ENCODE assay signal across 8 cellular contexts in the genomic region with DNA sequence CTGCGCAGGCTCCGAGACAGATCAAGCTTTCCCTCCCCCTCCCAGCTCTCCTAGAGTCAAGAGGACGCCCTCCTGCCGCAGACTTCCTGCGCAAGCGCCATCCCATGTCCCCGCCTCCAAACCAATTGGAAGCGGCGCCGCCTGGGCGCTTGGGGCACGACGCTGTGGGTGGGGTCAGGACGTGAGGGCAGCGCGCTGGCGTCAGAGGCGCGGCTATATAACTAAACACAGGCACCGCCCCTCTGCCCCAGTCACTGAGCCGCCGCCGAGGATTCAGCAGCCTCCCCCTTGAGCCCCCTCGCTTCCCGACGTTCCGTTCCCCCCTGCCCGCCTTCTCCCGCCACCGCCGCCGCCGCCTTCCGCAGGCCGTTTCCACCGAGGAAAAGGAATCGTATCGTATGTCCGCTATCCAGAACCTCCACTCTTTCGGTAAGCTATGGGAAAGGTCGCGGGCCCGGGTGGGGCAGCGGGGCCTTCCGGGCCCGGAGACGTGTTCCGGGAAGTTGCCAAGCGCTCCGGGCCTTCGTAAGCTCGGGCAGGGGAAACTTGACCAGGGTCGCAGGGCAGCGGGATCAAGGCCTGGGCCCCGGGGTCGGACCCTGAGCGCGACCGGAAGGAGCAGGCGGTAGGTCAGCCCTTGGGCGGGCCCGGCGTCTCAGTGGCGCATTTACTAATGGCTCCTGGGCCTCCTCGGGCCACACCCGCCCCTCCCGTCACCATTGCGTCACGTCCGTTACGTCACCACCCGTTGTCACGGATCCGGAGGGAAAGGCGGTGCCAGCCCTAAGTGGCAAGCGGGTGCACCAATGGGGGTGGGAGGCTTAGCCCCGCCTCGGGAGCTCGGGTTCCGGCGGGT.
DNase-seq lines count a peak whose midpoint lies in the region; ATAC-seq and TF ChIP-seq lines count a peak whose summit lies in the region.

TSS of gene EIF1 (plus strand) at position 245 of the 856 bp plus-strand sequence. CDS start at position 399, 154 bp downstream.

- ATAC-seq in GM19035 (IDR thresholded peaks at IDR 0.05; ENCODE audit: unreplicated experiment) (peak; percentile 73), HG03354 (IDR thresholded peaks at IDR 0.05; ENCODE audit: poor library complexity, severe bottlenecking, unreplicated experiment) (peak; percentile 74)
- peak; percentile 73 to 79 for ATAC-seq in activated CD4-positive, CD25-positive, alpha-beta regulatory T cell treated with anti-CD3 and anti-CD28 coated beads, Interleukin-2, amount 50 U/mL, for 24 hours

- DNase-seq in AG09319 (ENCODE audit: extremely low read depth, low read depth) (peak; percentile 100), NCI-H446 treated with DMSO at 0.1 percent for 48 hours (lab: John Stamatoyannopoulos, UW) (peak; percentile 97), cerebellar cortex (ENCODE audit: low spot score) (peak; percentile 100), iris pigment epithelial cell (ENCODE audit: low read depth) (peak; percentile 100)
- DNase-seq in stimulated activated CD4-positive, alpha-beta T cell treated with anti-CD3 and anti-CD28 coated beads, Interleukin-12 subunit alpha, Interleukin-12 subunit beta, amount 100 ng/mL, for 4 hours: peak; percentile 100

- no peak for TF ChIP-seq CTCF in AG09319 (IDR thresholded peaks at IDR 0.05; ENCODE audit: low read depth, low read length)

Comparison
In these comparisons a context has a peak if more than half of its experiments do, and no peak if none do; other contexts are left out.
1. Peak in every context shown above with its lines: DNase-seq and ATAC-seq.